ENCODE assay signal across 1 cellular context in genomic region chr4:21709761-21710160, GRCh38.
TF ChIP-seq lines count a peak whose summit lies in the region.

No MANE protein-coding gene starts in this region.

TF ChIP-seq in GM23338, 12 proteins besides CTCF, POLR2A, EP300 and RAD21 (continued from another document):
- TF ChIP-seq ZNF462 (CRISPR knock-in tag; IDR thresholded peaks at IDR 0.05) (no peak), EZH2 (IDR thresholded peaks at IDR 0.05; ENCODE audit: low read depth, unreplicated experiment) (no peak), NANOG (IDR thresholded peaks at IDR 0.05; ENCODE audit: borderline replicate concordance) (no peak), CREB1 (CRISPR knock-in tag; IDR thresholded peaks at IDR 0.05; ENCODE audit: low read depth) (no peak), STAT1 (IDR thresholded peaks at IDR 0.05; ENCODE audit: unreplicated experiment) (no peak), ZNF114 (CRISPR knock-in tag; IDR thresholded peaks at IDR 0.05) (no peak)
- TF ChIP-seq, protein P1, sequence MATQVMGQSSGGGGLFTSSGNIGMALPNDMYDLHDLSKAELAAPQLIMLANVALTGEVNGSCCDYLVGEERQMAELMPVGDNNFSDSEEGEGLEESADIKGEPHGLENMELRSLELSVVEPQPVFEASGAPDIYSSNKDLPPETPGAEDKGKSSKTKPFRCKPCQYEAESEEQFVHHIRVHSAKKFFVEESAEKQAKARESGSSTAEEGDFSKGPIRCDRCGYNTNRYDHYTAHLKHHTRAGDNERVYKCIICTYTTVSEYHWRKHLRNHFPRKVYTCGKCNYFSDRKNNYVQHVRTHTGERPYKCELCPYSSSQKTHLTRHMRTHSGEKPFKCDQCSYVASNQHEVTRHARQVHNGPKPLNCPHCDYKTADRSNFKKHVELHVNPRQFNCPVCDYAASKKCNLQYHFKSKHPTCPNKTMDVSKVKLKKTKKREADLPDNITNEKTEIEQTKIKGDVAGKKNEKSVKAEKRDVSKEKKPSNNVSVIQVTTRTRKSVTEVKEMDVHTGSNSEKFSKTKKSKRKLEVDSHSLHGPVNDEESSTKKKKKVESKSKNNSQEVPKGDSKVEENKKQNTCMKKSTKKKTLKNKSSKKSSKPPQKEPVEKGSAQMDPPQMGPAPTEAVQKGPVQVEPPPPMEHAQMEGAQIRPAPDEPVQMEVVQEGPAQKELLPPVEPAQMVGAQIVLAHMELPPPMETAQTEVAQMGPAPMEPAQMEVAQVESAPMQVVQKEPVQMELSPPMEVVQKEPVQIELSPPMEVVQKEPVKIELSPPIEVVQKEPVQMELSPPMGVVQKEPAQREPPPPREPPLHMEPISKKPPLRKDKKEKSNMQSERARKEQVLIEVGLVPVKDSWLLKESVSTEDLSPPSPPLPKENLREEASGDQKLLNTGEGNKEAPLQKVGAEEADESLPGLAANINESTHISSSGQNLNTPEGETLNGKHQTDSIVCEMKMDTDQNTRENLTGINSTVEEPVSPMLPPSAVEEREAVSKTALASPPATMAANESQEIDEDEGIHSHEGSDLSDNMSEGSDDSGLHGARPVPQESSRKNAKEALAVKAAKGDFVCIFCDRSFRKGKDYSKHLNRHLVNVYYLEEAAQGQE (IDR thresholded peaks at IDR 0.05; ENCODE audit: unreplicated experiment) = no peak
